12 cellular contexts compared by ENCODE assay signal in genomic region chr9:16689352-16689938, GRCh38.
DNase-seq lines count a peak whose midpoint lies in the region; ATAC-seq and TF ChIP-seq lines count a peak whose summit lies in the region.
"Had no signal": no experiment of that assay in that cellular context is flagged by ENCODE, and none has a peak within 500 bp of the region (broad histone marks: within the 10 kb centered on the region; RNA-seq: fewer than 3 reads in every experiment).

No MANE protein-coding gene starts in this region.

- POLR2A ChIA-PET in CD4-positive, alpha-beta T cell (lab: Charles Lee), result no interaction called here

- H3K4me3 Mint-ChIP-seq in HFFc6, result no peak overlapping the region
- H3K4me3 Mint-ChIP-seq in CD4-positive, alpha-beta T cell, result no peak overlapping the region
- H3K4me3 Mint-ChIP-seq: activated CD4-positive, alpha-beta T cell treated with anti-CD3 and anti-CD28 coated beads, Interleukin-2, amount 10 ng/mL, durations not matched to agents 24 days and 14 days; activated naive CD4-positive, alpha-beta T cell treated with anti-CD3 and anti-CD28 coated beads, Interleukin-2, amount 50 U/mL, for 24 hours had no signal

- no peak for TF ChIP-seq CTCF in HFFc6 (IDR thresholded peaks at IDR 0.05)
- TF ChIP-seq CTCF in CD4-positive, alpha-beta T cell (IDR thresholded peaks at IDR 0.05), result no peak

- no peaks in the 10 kb centered on the region for H3K27me3 Mint-ChIP-seq in HFFc6 (ENCODE audit: insufficient read depth)
- no peaks in the 10 kb centered on the region for H3K27me3 Mint-ChIP-seq in CD4-positive, alpha-beta T cell
- H3K27me3 Mint-ChIP-seq: activated CD4-positive, alpha-beta T cell treated with anti-CD3 and anti-CD28 coated beads, Interleukin-2, amount 10 ng/mL, durations not matched to agents 24 days and 14 days; activated naive CD4-positive, alpha-beta T cell treated with anti-CD3 and anti-CD28 coated beads, Interleukin-2, amount 50 U/mL, for 24 hours had no signal

- CTCF ChIA-PET in CD4-positive, alpha-beta T cell (lab: Charles Lee), result no interaction called here

- peaks cover 25% of the 10 kb centered on the region for H3K4me1 Mint-ChIP-seq in HFFc6 (ENCODE audit: low read depth)
- no peaks in the 10 kb centered on the region for H3K4me1 Mint-ChIP-seq in CD4-positive, alpha-beta T cell (ENCODE audit: low read depth)
- H3K4me1 Mint-ChIP-seq: activated CD4-positive, alpha-beta T cell treated with anti-CD3 and anti-CD28 coated beads, Interleukin-2, amount 10 ng/mL, durations not matched to agents 24 days and 14 days; activated naive CD4-positive, alpha-beta T cell treated with anti-CD3 and anti-CD28 coated beads, Interleukin-2, amount 50 U/mL, for 24 hours had no signal

- H3K9me3 ChIP-seq in CD4-positive, alpha-beta T cell (ENCODE audit: control insufficient read depth, low read length), result no peaks in the 10 kb centered on the region

- no peaks in the 10 kb centered on the region; the same call in 1 of the 2 replicates for H3K36me3 Mint-ChIP-seq in HFFc6 (ENCODE audit: low read depth)
- no peaks in the 10 kb centered on the region for H3K36me3 Mint-ChIP-seq in CD4-positive, alpha-beta T cell (ENCODE audit: low read depth)
- H3K36me3 Mint-ChIP-seq: activated naive CD4-positive, alpha-beta T cell treated with anti-CD3 and anti-CD28 coated beads, Interleukin-2, amount 50 U/mL, for 24 hours had no signal

- intact Hi-C loops in sciatic nerve (cut with DNase I), result no loop called here
- intact Hi-C loops in CD4-positive, alpha-beta T cell (cut with DNase I, micrococcal nuclease), result no loop called here

- H3K27ac Mint-ChIP-seq in HFFc6, result peak overlapping the region; percentile 4; the same call in 1 of the 2 replicates
- H3K27ac Mint-ChIP-seq in CD4-positive, alpha-beta T cell, result no peak overlapping the region
- H3K27ac Mint-ChIP-seq: activated CD4-positive, alpha-beta T cell treated with anti-CD3 and anti-CD28 coated beads, Interleukin-2, amount 10 ng/mL, durations not matched to agents 24 days and 14 days; activated naive CD4-positive, alpha-beta T cell treated with anti-CD3 and anti-CD28 coated beads, Interleukin-2, amount 50 U/mL, for 24 hours had no signal

- no peaks in the 10 kb centered on the region for H3K27me3 ChIP-seq in CD4-positive, alpha-beta T cell (ENCODE audit: control insufficient read depth, insufficient read depth, low read length)

- no peak overlapping the region for H3K27ac ChIP-seq in CD4-positive, alpha-beta T cell (ENCODE audit: low read depth, low read length)
- H3K27ac ChIP-seq: dorsolateral prefrontal cortex had no signal

- ATAC-seq in sciatic nerve, result peak; percentile 65
- no peak for ATAC-seq in HG02588 (IDR thresholded peaks at IDR 0.05; ENCODE audit: unreplicated experiment)
- no peak for ATAC-seq in CD4-positive, alpha-beta T cell (ENCODE audit: poor library complexity)
- no peak for ATAC-seq in HG03280 (IDR thresholded peaks at IDR 0.05; ENCODE audit: unreplicated experiment)

- H3K9me3 Mint-ChIP-seq in HFFc6, result no peaks in the 10 kb centered on the region
- H3K9me3 Mint-ChIP-seq in CD4-positive, alpha-beta T cell, result peaks cover 3% of the 10 kb centered on the region
- H3K9me3 Mint-ChIP-seq: activated CD4-positive, alpha-beta T cell treated with anti-CD3 and anti-CD28 coated beads, Interleukin-2, amount 10 ng/mL, durations not matched to agents 24 days and 14 days; activated naive CD4-positive, alpha-beta T cell treated with anti-CD3 and anti-CD28 coated beads, Interleukin-2, amount 50 U/mL, for 24 hours had no signal

- no peak for DNase-seq in HFFc6
- DNase-seq in NCI-H446 treated with DMSO at 0.1 percent for 48 hours (lab: John Stamatoyannopoulos, UW), result peak; percentile 81
- peak; percentile 37 for DNase-seq in fibroblast of peridontal ligament (ENCODE audit: extremely low read depth)
- peak; percentile 70 for DNase-seq in sciatic nerve (ENCODE audit: low spot score)
- no peak for DNase-seq in GF-D8 (lab: John Stamatoyannopoulos, UW)
- no peak for DNase-seq in CD4-positive, alpha-beta T cell
- DNase-seq: activated CD4-positive, alpha-beta T cell treated with anti-CD3 and anti-CD28 coated beads, Interleukin-2, amount 10 ng/mL, durations not matched to agents 24 days and 14 days; dorsolateral prefrontal cortex; NCI-H2081 treated with DMSO at 0.1 percent for 48 hours had no signal

Comparison
In these comparisons a context has a peak if more than half of its experiments do, and no peak if none do; other contexts are left out.
1. DNase-seq: peak in NCI-H446 treated with DMSO at 0.1 percent for 48 hours (single experiment), fibroblast of peridontal ligament (single experiment) and sciatic nerve (single experiment); none in HFFc6 (single experiment), GF-D8 (single experiment) and CD4-positive, alpha-beta T cell (0 of 10).